ENCODE assay signal across 21 cellular contexts in the genomic region with DNA sequence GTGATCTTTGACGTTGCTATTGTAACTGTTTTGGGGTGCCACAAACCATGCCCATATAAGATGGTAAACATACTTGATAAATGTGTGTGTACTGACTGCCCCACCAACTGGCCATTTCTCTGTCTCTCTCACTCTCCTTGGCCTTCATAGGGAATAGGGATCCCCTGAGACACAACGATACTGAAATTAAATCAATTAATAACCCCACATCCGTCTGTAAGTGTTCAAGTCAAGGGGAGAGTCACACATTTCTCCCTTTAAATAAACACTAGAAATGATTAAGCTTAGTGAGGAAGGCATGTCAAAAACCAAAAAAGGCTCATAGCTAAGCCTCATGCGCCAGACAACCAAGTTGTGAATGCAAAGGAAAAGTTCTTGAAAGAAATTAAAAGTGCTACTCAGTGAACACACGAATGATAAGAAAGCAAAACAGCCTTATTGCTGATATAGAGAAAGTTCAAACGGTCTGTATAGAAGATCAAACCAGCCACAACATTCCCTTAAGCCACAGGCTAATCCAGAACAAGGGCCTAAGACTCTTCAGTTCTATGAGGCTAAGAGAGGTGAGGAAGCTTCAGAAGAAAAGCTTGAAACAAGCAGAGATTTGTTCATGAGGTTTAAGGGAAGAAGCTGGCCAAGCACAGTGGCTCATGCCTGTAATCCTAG.
A peak's percentile ranks its signal among the peaks of the same experiment; 100 is the strongest.
DNase-seq lines count a peak whose midpoint lies in the region; ATAC-seq, FAIRE-seq and TF ChIP-seq lines count a peak whose summit lies in the region.
"Had no signal": no experiment of that assay in that cellular context is flagged by ENCODE, and none has a peak within 500 bp of the region (broad histone marks: within the 10 kb centered on the region; RNA-seq: fewer than 3 reads in every experiment).

No MANE protein-coding gene starts in this region.

- peak overlapping the region in 2 of 3 donors; percentile 54 to 83 for H3K27ac Mint-ChIP-seq in CD4-positive, CD25-positive, alpha-beta regulatory T cell
- no peak overlapping the region for H3K27ac Mint-ChIP-seq in activated CD4-positive, alpha-beta memory T cell treated with anti-CD3 and anti-CD28 coated beads, Interleukin-2, amount 10 ng/mL, durations not matched to agents 7 days and 5 days
- H3K27ac Mint-ChIP-seq: activated CD4-positive, alpha-beta T cell treated with anti-CD3 and anti-CD28 coated beads, Interleukin-2, amount 10 ng/mL, durations not matched to agents 24 days and 14 days had no signal

- H3K4me3 Mint-ChIP-seq in CD4-positive, CD25-positive, alpha-beta regulatory T cell = no peak overlapping the region
- no peak overlapping the region for H3K4me3 Mint-ChIP-seq in activated CD4-positive, alpha-beta memory T cell treated with anti-CD3 and anti-CD28 coated beads, Interleukin-2, amount 10 ng/mL, durations not matched to agents 7 days and 5 days
- H3K4me3 Mint-ChIP-seq: activated CD4-positive, alpha-beta T cell treated with anti-CD3 and anti-CD28 coated beads, Interleukin-2, amount 10 ng/mL, durations not matched to agents 24 days and 14 days had no signal

- BruUV-seq in Panc1 (replicated peaks; lab: Mats Ljungman, UMichigan) = no TSS peak

- CTCF ChIA-PET in Panc1 (lab: Charles Lee) = no interaction called here
- CTCF ChIA-PET in activated CD4-positive, alpha-beta memory T cell treated with anti-CD3 and anti-CD28 coated beads, Interleukin-2, amount 10 ng/mL, durations not matched to agents 7 days and 5 days (lab: Charles Lee) = no interaction called here

- no peak for DNase-seq in CD4-positive, CD25-positive, alpha-beta regulatory T cell
- DNase-seq in Panc1 (ENCODE audit: low read depth, low spot score) = no peak
- peak; percentile 71 for DNase-seq in iris pigment epithelial cell (ENCODE audit: low read depth)
- no peak for DNase-seq in HuH-7.5 (ENCODE audit: low spot score)
- no peak for DNase-seq in GM12892 (ENCODE audit: insufficient read length)
- DNase-seq in activated CD4-positive, alpha-beta memory T cell treated with anti-CD3 and anti-CD28 coated beads, Interleukin-2, amount 10 ng/mL, durations not matched to agents 7 days and 5 days = no peak
- DNase-seq: activated CD4-positive, alpha-beta T cell treated with anti-CD3 and anti-CD28 coated beads, Interleukin-2, amount 10 ng/mL, durations not matched to agents 24 days and 14 days; activated T-cell treated with anti-CD3 and anti-CD28 coated beads, Interleukin-2, amount 50 U/mL, for 1 hour; DMS53; left ventricle myocardium superior; MM.1S; NCI-H1694; nucleus accumbens; sigmoid colon; SK-N-SH had no signal

- no peaks in the 10 kb centered on the region for H3K36me3 ChIP-seq in CD4-positive, CD25-positive, alpha-beta regulatory T cell (ENCODE audit: control insufficient read depth, insufficient read depth, low read length)
- H3K36me3 ChIP-seq in Panc1 (ENCODE audit: control insufficient read depth, insufficient read depth, low read length) = no peaks in the 10 kb centered on the region
- H3K36me3 ChIP-seq: gastroesophageal sphincter, sigmoid colon had no signal

- no peak for TF ChIP-seq POLR2A in GM12892 (IDR thresholded peaks at IDR 0.05; ENCODE audit: low read depth, low read length)

- no peaks in the 10 kb centered on the region for H3K9me3 ChIP-seq in CD4-positive, CD25-positive, alpha-beta regulatory T cell (ENCODE audit: control insufficient read depth in 2 of 2, low read length in 2 of 2)
- no peaks in the 10 kb centered on the region; the same call in 1 of the 2 replicates for H3K9me3 ChIP-seq in Panc1 (ENCODE audit: control insufficient read depth, insufficient read depth, low read depth, low read length)
- H3K9me3 ChIP-seq: gastroesophageal sphincter, sigmoid colon, SK-N-SH had no signal

- H3K4me3 ChIP-seq in CD4-positive, CD25-positive, alpha-beta regulatory T cell (ENCODE audit: low read depth, low read length) = no peak overlapping the region
- H3K4me3 ChIP-seq in Panc1 (ENCODE audit: low read depth in 2 of 2, low read length in 2 of 2) = no peak overlapping the region
- H3K4me3 ChIP-seq: gastroesophageal sphincter, sigmoid colon had no signal

- peaks cover 0 to 2% (median 0%) of the 10 kb centered on the region in 7 donors for H3K9me3 Mint-ChIP-seq in CD4-positive, CD25-positive, alpha-beta regulatory T cell
- H3K9me3 Mint-ChIP-seq in activated CD4-positive, alpha-beta memory T cell treated with anti-CD3 and anti-CD28 coated beads, Interleukin-2, amount 10 ng/mL, durations not matched to agents 7 days and 5 days = no peaks in the 10 kb centered on the region
- H3K9me3 Mint-ChIP-seq: activated CD4-positive, alpha-beta T cell treated with anti-CD3 and anti-CD28 coated beads, Interleukin-2, amount 10 ng/mL, durations not matched to agents 24 days and 14 days; activated naive CD4-positive, alpha-beta T cell treated with anti-CD3 and anti-CD28 coated beads, Interleukin-2, amount 50 U/mL, for 72 hours had no signal

- H3K4me1 Mint-ChIP-seq in CD4-positive, CD25-positive, alpha-beta regulatory T cell = peaks cover 5 to 70% (median 28%) of the 10 kb centered on the region in 4 donors
- H3K4me1 Mint-ChIP-seq in activated CD4-positive, alpha-beta memory T cell treated with anti-CD3 and anti-CD28 coated beads, Interleukin-2, amount 10 ng/mL, durations not matched to agents 7 days and 5 days = peaks cover 25% of the 10 kb centered on the region

- no peaks in the 10 kb centered on the region for H3K27me3 ChIP-seq in CD4-positive, CD25-positive, alpha-beta regulatory T cell (ENCODE audit: control insufficient read depth, insufficient read depth, low read length)
- H3K27me3 ChIP-seq in Panc1 (ENCODE audit: control insufficient read depth, insufficient read depth, low read length) = no peaks in the 10 kb centered on the region
- H3K27me3 ChIP-seq: gastroesophageal sphincter, sigmoid colon had no signal

- H3K27ac ChIP-seq in CD4-positive, CD25-positive, alpha-beta regulatory T cell (ENCODE audit: insufficient read depth, low read length, poor library complexity, severe bottlenecking) = no peak overlapping the region
- H3K27ac ChIP-seq in Panc1 (ENCODE audit: low read length) = peak overlapping the region; percentile 20; the same call in 1 of the 2 replicates
- H3K27ac ChIP-seq: epithelial cell of prostate, gastroesophageal sphincter, sigmoid colon had no signal

- TF ChIP-seq CTCF in Panc1 (IDR thresholded peaks at IDR 0.05) = no peak

- no peaks in the 10 kb centered on the region for H3K36me3 Mint-ChIP-seq in CD4-positive, CD25-positive, alpha-beta regulatory T cell
- peaks cover 6% of the 10 kb centered on the region for H3K36me3 Mint-ChIP-seq in activated CD4-positive, alpha-beta memory T cell treated with anti-CD3 and anti-CD28 coated beads, Interleukin-2, amount 10 ng/mL, durations not matched to agents 7 days and 5 days (ENCODE audit: low read depth)
- H3K36me3 Mint-ChIP-seq: activated naive CD4-positive, alpha-beta T cell treated with anti-CD3 and anti-CD28 coated beads, Interleukin-2, amount 50 U/mL, for 72 hours had no signal

- no peaks in the 10 kb centered on the region for H3K27me3 Mint-ChIP-seq in CD4-positive, CD25-positive, alpha-beta regulatory T cell
- peaks cover 36% of the 10 kb centered on the region for H3K27me3 Mint-ChIP-seq in activated CD4-positive, alpha-beta memory T cell treated with anti-CD3 and anti-CD28 coated beads, Interleukin-2, amount 10 ng/mL, durations not matched to agents 7 days and 5 days

- in situ Hi-C loops in Panc1 (cut with HindIII; ENCODE audit: low pct_unique_long_range_greater_than_20kb, low sequenced_read_pairs) = no loop called here

- intact Hi-C loops in Panc1 (cut with micrococcal nuclease; ENCODE audit: unreplicated experiment) = no loop called here

- POLR2A ChIA-PET in Panc1 (lab: Charles Lee) = no interaction called here
- POLR2A ChIA-PET in activated CD4-positive, alpha-beta memory T cell treated with anti-CD3 and anti-CD28 coated beads, Interleukin-2, amount 10 ng/mL, durations not matched to agents 7 days and 5 days (lab: Charles Lee) = interaction anchor here (1.0 to 1.2 kb wide), 3 partner anchors 9 to 111 kb away, joined by 3 to 4 read pairs (median 4); partner anchors contain the start of gene UGCG

- ATAC-seq in CD4-positive, CD25-positive, alpha-beta regulatory T cell (ENCODE audit: low read depth in 2 of 2) = no peak
- ATAC-seq in GM21381 (IDR thresholded peaks at IDR 0.05; ENCODE audit: unreplicated experiment) = peak; percentile 35
- ATAC-seq in Panc1 = no peak
- no peak for ATAC-seq in GM21447 (IDR thresholded peaks at IDR 0.05; ENCODE audit: unreplicated experiment)
- ATAC-seq: activated naive CD4-positive, alpha-beta T cell treated with anti-CD3 and anti-CD28 coated beads, Interleukin-2, amount 50 U/mL, for 72 hours; gastroesophageal sphincter; left ventricle myocardium superior had no signal

- peaks cover 30% of the 10 kb centered on the region for H3K4me1 ChIP-seq in CD4-positive, CD25-positive, alpha-beta regulatory T cell (ENCODE audit: control insufficient read depth, insufficient read depth, low read length, poor library complexity, severe bottlenecking)
- peaks cover 19% of the 10 kb centered on the region for H3K4me1 ChIP-seq in Panc1 (ENCODE audit: control insufficient read depth, insufficient read depth, low read length)

- no peak for FAIRE-seq in GM12892 (lab: Jason Lieb, UNC)
- FAIRE-seq: bronchial epithelial cell had no signal
